ENCODE assay signal across 21 cellular contexts in the genomic region with DNA sequence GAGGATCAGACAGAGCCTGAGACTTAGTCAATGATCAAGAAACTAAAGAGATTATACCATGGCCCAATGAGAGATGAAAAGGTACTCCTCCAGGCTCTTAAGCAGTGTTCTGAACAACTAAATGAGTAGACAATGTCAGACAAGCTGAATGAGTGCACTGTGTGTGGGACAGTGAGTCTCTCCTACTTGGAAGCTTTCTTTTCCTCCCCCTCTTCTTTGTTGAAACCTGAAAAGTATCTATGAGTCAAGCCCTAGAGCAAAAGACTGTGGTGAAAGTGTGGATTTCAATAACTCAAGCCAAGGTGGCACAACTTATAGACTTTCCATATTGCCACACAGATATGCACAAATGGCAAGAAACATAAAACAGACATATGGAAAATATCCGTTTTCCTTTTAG.
DNase-seq lines count a peak whose midpoint lies in the region; FAIRE-seq and TF ChIP-seq lines count a peak whose summit lies in the region.
"Had no signal": no experiment of that assay in that cellular context is flagged by ENCODE, and none has a peak within 500 bp of the region (broad histone marks: within the 10 kb centered on the region; RNA-seq: fewer than 3 reads in every experiment).

No MANE protein-coding gene starts in this region.

- H3K9me3 ChIP-seq in neural progenitor cell (ENCODE audit: low read depth), result no peaks in the 10 kb centered on the region
- H3K9me3 ChIP-seq: A549, MG63, SJSA1 had no signal

- no peak overlapping the region for H2AFZ ChIP-seq in neural progenitor cell (replicated peaks)

- no peak overlapping the region for H3K4me3 ChIP-seq in neural progenitor cell
- H3K4me3 ChIP-seq: A549, MG63, SJSA1 had no signal

- DNase-seq in D721Med (ENCODE audit: insufficient read length, low spot score) (no peak), NCI-H82 (lab: John Stamatoyannopoulos, UW) (peak; percentile 64), epithelial cell of prostate (ENCODE audit: low read depth, low spot score) (peak; percentile 14), neural progenitor cell (ENCODE audit: low spot score) (no peak), UCSD-AML1 (lab: John Stamatoyannopoulos, UW; ENCODE audit: unreplicated experiment) (no peak), RCC 7860 (ENCODE audit: low spot score) (no peak), DMS114 treated with DMSO at 0.1 percent for 48 hours (lab: John Stamatoyannopoulos, UW; ENCODE audit: unreplicated experiment) (no peak)
- DNase-seq: CD4-positive, CD25-positive, alpha-beta regulatory T cell; COR-L47; DMS 273 treated with DMSO at 0.1 percent for 48 hours; GDM1; Kasumi-1; MG63; NCI-H1048; NCI-H1436; NCI-H226 had no signal

- TF ChIP-seq CTCF in D721Med (IDR thresholded peaks at IDR 0.05; ENCODE audit: insufficient read depth, missing control alignments) (no peak), neural progenitor cell (IDR thresholded peaks at IDR 0.05) (no peak)

- H3K4me1 Mint-ChIP-seq in neural progenitor cell, result peaks cover 31% of the 10 kb centered on the region
- H3K4me1 Mint-ChIP-seq: B cell; CD4-positive, CD25-positive, alpha-beta regulatory T cell had no signal

- H4K20me1 ChIP-seq in neural progenitor cell (ENCODE audit: low read depth), result peaks cover 20% of the 10 kb centered on the region

- H3K27ac ChIP-seq in epithelial cell of prostate, result no peak overlapping the region
- no peak overlapping the region for H3K27ac ChIP-seq in neural progenitor cell
- H3K27ac ChIP-seq: A549, SJSA1 had no signal

- H3K27me3 Mint-ChIP-seq in neural progenitor cell (ENCODE audit: insufficient read depth, low read depth), result peaks cover 10% of the 10 kb centered on the region
- H3K27me3 Mint-ChIP-seq: CD4-positive, CD25-positive, alpha-beta regulatory T cell had no signal

- peaks cover 30% of the 10 kb centered on the region for H3K4me1 ChIP-seq in neural progenitor cell
- H3K4me1 ChIP-seq: A549, SJSA1 had no signal

- FAIRE-seq in D721Med (lab: Jason Lieb, UNC) (peak; percentile 91), RCC 7860 (lab: Jason Lieb, UNC) (no peak)
- FAIRE-seq: A549, GM19239, H1 had no signal

- H3K9me3 Mint-ChIP-seq in neural progenitor cell, result peaks cover 16% of the 10 kb centered on the region

- no peak overlapping the region for H3K4me3 Mint-ChIP-seq in neural progenitor cell
- H3K4me3 Mint-ChIP-seq: B cell; CD4-positive, CD25-positive, alpha-beta regulatory T cell had no signal

- H3K9ac ChIP-seq in neural progenitor cell, result no peak overlapping the region

- no peaks in the 10 kb centered on the region for H3K27me3 ChIP-seq in neural progenitor cell
- H3K27me3 ChIP-seq: SJSA1 had no signal

- H3K79me2 ChIP-seq in neural progenitor cell (ENCODE audit: low read depth), result no peaks in the 10 kb centered on the region

- H3K36me3 Mint-ChIP-seq in neural progenitor cell, result peaks cover 3% of the 10 kb centered on the region
- H3K36me3 Mint-ChIP-seq: CD4-positive, CD25-positive, alpha-beta regulatory T cell had no signal

- peak overlapping the region; percentile 39 for H3K27ac Mint-ChIP-seq in neural progenitor cell
- H3K27ac Mint-ChIP-seq: B cell; CD4-positive, CD25-positive, alpha-beta regulatory T cell had no signal

- no peaks in the 10 kb centered on the region for H3K36me3 ChIP-seq in neural progenitor cell
- H3K36me3 ChIP-seq: MG63, SJSA1 had no signal

- H3F3A ChIP-seq in neural progenitor cell (ENCODE audit: low read depth), result peaks cover 13% of the 10 kb centered on the region

- H3K4me2 ChIP-seq in neural progenitor cell, result peak overlapping the region; percentile 38
- H3K4me2 ChIP-seq: A549 had no signal

Comparison
In these comparisons a context has a peak if more than half of its experiments do, and no peak if none do; other contexts are left out.
1. DNase-seq: peak in NCI-H82 (single experiment) and epithelial cell of prostate (single experiment); none in D721Med (single experiment), neural progenitor cell (single experiment), UCSD-AML1 (single experiment), RCC 7860 (single experiment) and DMS114 treated with DMSO at 0.1 percent for 48 hours (single experiment).